Comparison of ENCODE assay signal across 8 cellular contexts in the genomic region with DNA sequence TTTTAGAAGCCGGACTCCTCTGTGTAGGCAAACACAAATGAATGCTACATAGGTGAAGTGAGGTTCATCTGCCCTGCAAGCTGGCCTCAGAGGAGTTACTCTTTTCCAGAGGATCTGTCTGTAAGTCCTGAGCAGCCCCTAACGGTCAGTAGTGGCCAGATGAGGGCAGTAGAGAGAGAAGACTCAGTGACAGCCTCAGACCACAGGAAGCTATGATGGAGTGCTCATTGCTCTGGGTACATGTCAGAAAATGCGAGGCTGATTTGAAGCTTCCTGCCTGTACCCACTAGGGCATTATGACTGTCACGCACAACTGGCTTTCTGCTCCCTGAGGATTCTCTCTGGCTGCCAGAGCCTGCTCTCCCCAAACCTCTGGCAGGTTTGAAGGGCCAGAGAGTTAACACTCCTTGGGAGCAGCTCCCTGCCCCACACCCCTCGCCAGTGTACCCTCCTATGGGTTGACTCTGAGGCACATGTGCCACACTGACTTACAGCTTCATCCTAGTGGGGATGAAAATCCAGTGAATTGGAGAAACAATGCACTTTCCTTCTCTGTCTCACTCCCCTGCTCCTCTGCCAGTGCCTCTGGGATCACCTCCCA.
DNase-seq lines count a peak whose midpoint lies in the region; ATAC-seq and TF ChIP-seq lines count a peak whose summit lies in the region.

No MANE protein-coding gene starts in this region.

- no peak overlapping the region for H3K9ac ChIP-seq in NT2/D1 (ENCODE audit: insufficient read length, low read depth)

- H3K36me3 Mint-ChIP-seq in endothelial cell (ENCODE audit: low read depth, unreplicated experiment) (no peaks in the 10 kb centered on the region), progenitor cell of endocrine pancreas (ENCODE audit: insufficient read depth) (no peaks in the 10 kb centered on the region), HFFc6 (ENCODE audit: low read depth) (no peaks in the 10 kb centered on the region)

- H3K4me3 ChIP-seq in GM06990 (replicated peaks; ENCODE audit: low read depth, low read length), result no peak overlapping the region
- no peak overlapping the region for H3K4me3 ChIP-seq in NT2/D1 (ENCODE audit: insufficient read length, low read depth)

- TF ChIP-seq CTCF in GM06990 (IDR thresholded peaks at IDR 0.05; ENCODE audit: insufficient read depth, low read length, poor library complexity, severe bottlenecking) (peak; percentile 67), endothelial cell (IDR thresholded peaks at IDR 0.05; ENCODE audit: unreplicated experiment) (no peak), progenitor cell of endocrine pancreas (IDR thresholded peaks at IDR 0.05; ENCODE audit: unreplicated experiment) (peak; percentile 71), HFFc6 (IDR thresholded peaks at IDR 0.05) (no peak; the same call in 1 of the 2 replicates)

- no peaks in the 10 kb centered on the region for H3K9me3 ChIP-seq in NT2/D1 (ENCODE audit: insufficient read depth, low read length)

- H3K27me3 ChIP-seq in GM06990 (replicated peaks; ENCODE audit: control insufficient read depth, insufficient read depth, low read length) (no peaks in the 10 kb centered on the region), NT2/D1 (ENCODE audit: insufficient read depth, insufficient read length) (no peaks in the 10 kb centered on the region)

- no peaks in the 10 kb centered on the region for H3K27me3 Mint-ChIP-seq in endothelial cell (ENCODE audit: unreplicated experiment)
- peaks cover 2% of the 10 kb centered on the region for H3K27me3 Mint-ChIP-seq in progenitor cell of endocrine pancreas
- H3K27me3 Mint-ChIP-seq in HFFc6 (ENCODE audit: insufficient read depth), result no peaks in the 10 kb centered on the region

- H3K9me3 Mint-ChIP-seq in endothelial cell (ENCODE audit: unreplicated experiment) (no peaks in the 10 kb centered on the region), progenitor cell of endocrine pancreas (ENCODE audit: low read depth) (no peaks in the 10 kb centered on the region), HFFc6 (peaks cover 29% of the 10 kb centered on the region)

- DNase-seq in GM06990 (ENCODE audit: extremely low read depth, insufficient read length), result no peak
- DNase-seq in NT2/D1 (ENCODE audit: low read depth, low spot score), result peak; percentile 52
- DNase-seq in endothelial cell (ENCODE audit: low spot score), result peak; percentile 69
- DNase-seq in progenitor cell of endocrine pancreas (ENCODE audit: low spot score, unreplicated experiment), result peak; percentile 48
- DNase-seq in NK-92 treated with Interleukin-12 subunit alpha and Interleukin-12 subunit beta, amount 100 ng/mL, for 24 hours (lab: John Stamatoyannopoulos, UW), result no peak
- DNase-seq in HFFc6, result no peak

- no peaks in the 10 kb centered on the region for H3K4me1 Mint-ChIP-seq in endothelial cell (ENCODE audit: unreplicated experiment)
- H3K4me1 Mint-ChIP-seq in progenitor cell of endocrine pancreas (ENCODE audit: low read depth), result no peaks in the 10 kb centered on the region
- H3K4me1 Mint-ChIP-seq in HFFc6 (ENCODE audit: low read depth), result no peaks in the 10 kb centered on the region

- H3K36me3 ChIP-seq in GM06990 (ENCODE audit: control insufficient read depth, insufficient read depth, low read length) (no peaks in the 10 kb centered on the region), NT2/D1 (ENCODE audit: insufficient read depth, insufficient read length, low read length) (no peaks in the 10 kb centered on the region)

- H3K27ac Mint-ChIP-seq in endothelial cell (ENCODE audit: unreplicated experiment) (no peak overlapping the region), progenitor cell of endocrine pancreas (no peak overlapping the region), HFFc6 (no peak overlapping the region)

- H3K4me3 Mint-ChIP-seq in endothelial cell (ENCODE audit: unreplicated experiment), result no peak overlapping the region
- H3K4me3 Mint-ChIP-seq in progenitor cell of endocrine pancreas (ENCODE audit: low read depth), result no peak overlapping the region
- no peak overlapping the region for H3K4me3 Mint-ChIP-seq in HFFc6

- ATAC-seq in GM19324 (IDR thresholded peaks at IDR 0.05; ENCODE audit: low FRiP score, unreplicated experiment) (peak; percentile 86), HG03103 (IDR thresholded peaks at IDR 0.05; ENCODE audit: low read depth, unreplicated experiment) (peak; percentile 85)

- no peaks in the 10 kb centered on the region for H3K4me1 ChIP-seq in NT2/D1 (ENCODE audit: insufficient read depth, insufficient read length)

Comparison
In these comparisons a context has a peak if more than half of its experiments do, and no peak if none do; other contexts are left out.
1. DNase-seq: peak in NT2/D1 (single experiment), endothelial cell (single experiment) and progenitor cell of endocrine pancreas (single experiment); none in GM06990 (single experiment), NK-92 treated with Interleukin-12 subunit alpha and Interleukin-12 subunit beta, amount 100 ng/mL, for 24 hours (single experiment) and HFFc6 (single experiment).
2. CTCF ChIP-seq: peak in GM06990 (single experiment) and progenitor cell of endocrine pancreas (single experiment); none in endothelial cell (single experiment) and HFFc6 (single experiment).